ENCODE assay signal across 14 cellular contexts in the genomic region with DNA sequence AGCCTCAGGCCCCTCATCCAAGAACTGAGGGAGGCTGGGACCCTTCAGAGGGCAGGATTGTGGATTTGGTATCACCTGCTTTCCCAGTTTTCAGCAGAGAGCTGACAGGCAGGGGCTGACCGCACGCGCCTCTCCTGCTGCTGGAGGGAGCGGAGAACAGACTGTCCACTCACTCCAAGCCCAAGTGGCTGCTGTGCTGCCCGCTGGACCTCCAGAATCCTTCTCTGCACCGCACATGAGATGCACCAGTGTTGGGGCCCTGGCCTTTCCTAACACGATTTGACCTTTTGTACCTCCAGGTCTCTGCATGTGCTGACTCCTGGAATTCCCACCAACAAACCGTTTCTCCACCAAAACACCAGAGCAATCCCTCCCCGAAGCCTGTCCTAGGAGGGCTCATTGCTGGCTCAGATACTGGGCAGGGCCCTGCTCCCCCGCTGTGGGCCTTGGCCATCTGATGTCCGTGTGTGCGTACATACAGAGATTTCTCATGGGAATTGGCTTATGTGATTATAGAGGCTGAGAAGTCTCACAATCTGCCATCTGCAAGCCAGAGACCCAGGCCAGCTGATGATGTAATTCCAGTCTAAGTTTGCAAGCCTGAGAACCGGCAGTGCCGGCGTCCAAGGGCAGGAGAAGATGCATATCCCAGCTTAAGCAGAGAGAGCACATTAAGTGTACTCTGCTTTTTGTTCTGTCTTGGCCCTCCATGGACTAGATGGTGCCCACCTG.
DNase-seq lines count a peak whose midpoint lies in the region; ATAC-seq, FAIRE-seq and TF ChIP-seq lines count a peak whose summit lies in the region.
"Had no signal": no experiment of that assay in that cellular context is flagged by ENCODE, and none has a peak within 500 bp of the region (broad histone marks: within the 10 kb centered on the region; RNA-seq: fewer than 3 reads in every experiment).

No MANE protein-coding gene starts in this region.

- no peak overlapping the region for H3K9ac ChIP-seq in KMS-11

- H3K9me3 Mint-ChIP-seq in glutamatergic neuron (ENCODE audit: unreplicated experiment): peaks cover 42% of the 10 kb centered on the region

- FAIRE-seq in H54 (lab: Jason Lieb, UNC): no peak
- FAIRE-seq: GM18507, TTC549 had no signal

- H3K36me3 Mint-ChIP-seq in glutamatergic neuron (ENCODE audit: unreplicated experiment): no peaks in the 10 kb centered on the region

- H3K4me3 Mint-ChIP-seq in glutamatergic neuron (ENCODE audit: unreplicated experiment): peak overlapping the region; percentile 44
- H3K4me3 Mint-ChIP-seq: activated naive CD4-positive, alpha-beta T cell treated with anti-CD3 and anti-CD28 coated beads, Interleukin-2, amount 10 ng/mL, durations not matched to agents 7 days and 5 days had no signal

- peak; percentile 94 for DNase-seq in SK-N-DZ (ENCODE audit: low spot score)
- DNase-seq in glutamatergic neuron: peak; percentile 79
- peak; percentile 81 for DNase-seq in posterior vena cava (ENCODE audit: low spot score)
- DNase-seq in RPMI8226: no peak
- DNase-seq in omental fat pad (ENCODE audit: low spot score): no peak
- no peak for DNase-seq in H54 (ENCODE audit: insufficient read length, low spot score)
- DNase-seq: activated naive CD4-positive, alpha-beta T cell treated with anti-CD3 and anti-CD28 coated beads, Interleukin-2, amount 10 ng/mL, durations not matched to agents 7 days and 5 days; GF-D8 had no signal

- H3K27me3 Mint-ChIP-seq in glutamatergic neuron (ENCODE audit: unreplicated experiment): peaks cover 31% of the 10 kb centered on the region

- H3K27ac ChIP-seq in KMS-11: peak overlapping the region; percentile 99; the same call in 1 of the 2 replicates
- H3K27ac ChIP-seq: HL-60, RWPE1 had no signal

- no peaks in the 10 kb centered on the region for H3K79me2 ChIP-seq in KMS-11 (ENCODE audit: insufficient read depth, low read depth)

- H3K27me3 ChIP-seq in KMS-11 (ENCODE audit: insufficient read depth, low read depth): no peaks in the 10 kb centered on the region

- peaks cover 96% of the 10 kb centered on the region for H3K4me1 ChIP-seq in KMS-11 (ENCODE audit: low read depth, poor library complexity, severe bottlenecking)
- H3K4me1 ChIP-seq: HAP-1 had no signal

- TF ChIP-seq CTCF in KMS-11 (conservative IDR thresholded peaks at IDR 0.05; ENCODE audit: low read depth, low read length): no peak
- no peak for TF ChIP-seq CTCF in glutamatergic neuron (IDR thresholded peaks at IDR 0.05; ENCODE audit: partially characterized antibody, unreplicated experiment)
- TF ChIP-seq CTCF in omental fat pad (IDR thresholded peaks at IDR 0.05): no peak

- TF ChIP-seq POLR2A in H54 (IDR thresholded peaks at IDR 0.05; ENCODE audit: low read depth, low read length): no peak

- no peak for ATAC-seq in omental fat pad (ENCODE audit: low FRiP score)

- no peaks in the 10 kb centered on the region for H4K20me1 ChIP-seq in KMS-11 (ENCODE audit: insufficient read depth)

- no peaks in the 10 kb centered on the region for H3K36me3 ChIP-seq in KMS-11 (ENCODE audit: insufficient read depth)
- H3K36me3 ChIP-seq: HAP-1 had no signal

- intact Hi-C loops in posterior vena cava (cut with DNase I): no loop called here

- H3K4me3 ChIP-seq in KMS-11 (IDR thresholded peaks at IDR 0.05; ENCODE audit: insufficient read depth, low read depth, low read length): no peak overlapping the region
- H3K4me3 ChIP-seq: HAP-1 had no signal

- no peak overlapping the region for H2AFZ ChIP-seq in KMS-11 (ENCODE audit: low read depth)

- peaks cover 68% of the 10 kb centered on the region for H3K4me1 Mint-ChIP-seq in glutamatergic neuron (ENCODE audit: low read depth, unreplicated experiment)

- H3K27ac Mint-ChIP-seq in glutamatergic neuron (ENCODE audit: unreplicated experiment): peak overlapping the region; percentile 96
- H3K27ac Mint-ChIP-seq: activated naive CD4-positive, alpha-beta T cell treated with anti-CD3 and anti-CD28 coated beads, Interleukin-2, amount 10 ng/mL, durations not matched to agents 7 days and 5 days had no signal

- peak overlapping the region; percentile 95; the same call in 1 of the 2 replicates for H3K4me2 ChIP-seq in KMS-11

Comparison
In these comparisons a context has a peak if more than half of its experiments do, and no peak if none do; other contexts are left out.
1. DNase-seq: peak in SK-N-DZ (single experiment), glutamatergic neuron (single experiment) and posterior vena cava (single experiment); none in RPMI8226 (single experiment), omental fat pad (single experiment) and H54 (single experiment).